ENCODE assay signal across 18 cellular contexts in the genomic region with DNA sequence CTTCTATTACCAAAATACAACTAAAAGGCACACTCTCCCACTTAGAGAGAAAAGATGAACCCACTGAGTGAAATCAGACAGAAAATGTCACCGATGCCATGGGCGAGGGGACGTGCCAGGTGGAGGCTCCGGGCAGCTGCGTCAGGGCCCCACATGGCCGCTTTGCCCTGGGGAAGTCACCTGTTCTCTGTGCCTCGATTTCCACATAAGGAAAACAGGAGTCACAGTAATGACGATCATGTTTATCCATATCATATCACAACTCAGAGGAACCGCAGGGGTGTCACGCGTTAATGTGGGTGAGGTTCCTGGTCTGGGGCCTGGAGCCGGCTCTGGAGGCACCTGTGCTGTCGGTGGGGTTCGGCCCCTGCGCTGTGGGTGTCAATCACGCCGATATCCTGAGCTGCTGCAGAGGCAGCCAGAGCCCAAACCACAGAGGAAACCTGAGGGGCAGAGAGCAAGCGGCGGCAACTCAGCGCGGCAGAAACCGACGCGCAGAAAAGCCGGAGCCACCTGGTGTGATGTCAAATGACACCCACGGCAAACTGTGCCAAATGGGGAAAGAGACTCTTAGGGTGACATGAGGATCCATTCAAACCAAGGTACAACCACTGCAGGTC.
"Had no signal": no experiment of that assay in that cellular context is flagged by ENCODE, and none has a peak within 500 bp of the region (broad histone marks: within the 10 kb centered on the region; RNA-seq: fewer than 3 reads in every experiment).

No MANE protein-coding gene starts in this region.

- H3K9me3 ChIP-seq: colonic mucosa, testis had no signal

- H3K27me3 ChIP-seq: colonic mucosa, heart left ventricle, testis, tibial nerve had no signal

- H3K4me1 ChIP-seq: colonic mucosa, heart left ventricle, sigmoid colon, testis, tibial nerve had no signal

- H3K36me3 ChIP-seq: colonic mucosa, heart left ventricle, sigmoid colon, tibial nerve had no signal

- H3K27ac Mint-ChIP-seq: mesothelial cell of epicardium; natural killer cell; stimulated activated naive B cell treated with anti-CD40 and anti-IgM and Interleukin-4, amounts not matched to agents 10 μg/mL and 1 μg/mL and 100 μg/mL, for 72 hours; stimulated activated naive CD8-positive, alpha-beta T cell treated with anti-CD3 and anti-CD28 coated beads, Interleukin-15, amount 100 ng/mL, for 72 hours had no signal

- H3K4me1 Mint-ChIP-seq: mesothelial cell of epicardium had no signal

- H3K27me3 Mint-ChIP-seq: stimulated activated naive B cell treated with anti-CD40 and anti-IgM and Interleukin-4, amounts not matched to agents 10 μg/mL and 1 μg/mL and 100 μg/mL, for 72 hours; stimulated activated naive CD8-positive, alpha-beta T cell treated with anti-CD3 and anti-CD28 coated beads, Interleukin-15, amount 100 ng/mL, for 72 hours had no signal

- H3K4me3 ChIP-seq: colonic mucosa, heart left ventricle, sigmoid colon, skin epidermis, testis, tibial nerve had no signal

- H3K9me3 Mint-ChIP-seq: mesothelial cell of epicardium; natural killer cell; neural crest cell; stimulated activated naive CD8-positive, alpha-beta T cell treated with anti-CD3 and anti-CD28 coated beads, Interleukin-15, amount 100 ng/mL, for 72 hours had no signal

- H3K27ac ChIP-seq: colonic mucosa, heart left ventricle, sigmoid colon, skin epidermis, testis, tibial nerve had no signal

- ATAC-seq: heart left ventricle; natural killer cell; stimulated activated naive CD8-positive, alpha-beta T cell treated with anti-CD3 and anti-CD28 coated beads, Interleukin-15, amount 100 ng/mL, for 72 hours had no signal

- H3K36me3 Mint-ChIP-seq: mesothelial cell of epicardium, natural killer cell had no signal

- H3K4me3 Mint-ChIP-seq: mesothelial cell of epicardium; natural killer cell; neural crest cell; stimulated activated naive B cell treated with anti-CD40 and anti-IgM and Interleukin-4, amounts not matched to agents 10 μg/mL and 1 μg/mL and 100 μg/mL, for 72 hours; stimulated activated naive CD8-positive, alpha-beta T cell treated with anti-CD3 and anti-CD28 coated beads, Interleukin-15, amount 100 ng/mL, for 72 hours had no signal

- DNase-seq: colonic mucosa; dermis blood vessel endothelial cell; effector CD4-positive, alpha-beta T cell; foreskin melanocyte; heart left ventricle; hippocampal formation; kidney glomerular epithelial cell; natural killer cell; sigmoid colon; stimulated activated CD4-positive, alpha-beta T cell treated with anti-CD3 and anti-CD28 coated beads, Interleukin-2, amount 100 ng/mL, for 24 hours; stimulated activated CD4-positive, alpha-beta T cell treated with anti-CD3 and anti-CD28 coated beads, Interleukin-4, amount 100 ng/mL, for 4 hours; stimulated activated naive B cell treated with anti-CD40 and anti-IgM and Interleukin-4, amounts not matched to agents 10 μg/mL and 1 μg/mL and 100 μg/mL, for 72 hours; stimulated activated naive CD8-positive, alpha-beta T cell treated with anti-CD3 and anti-CD28 coated beads, Interleukin-15, amount 100 ng/mL, for 72 hours; testis had no signal
